8 cellular contexts compared by ENCODE assay signal in the genomic region with DNA sequence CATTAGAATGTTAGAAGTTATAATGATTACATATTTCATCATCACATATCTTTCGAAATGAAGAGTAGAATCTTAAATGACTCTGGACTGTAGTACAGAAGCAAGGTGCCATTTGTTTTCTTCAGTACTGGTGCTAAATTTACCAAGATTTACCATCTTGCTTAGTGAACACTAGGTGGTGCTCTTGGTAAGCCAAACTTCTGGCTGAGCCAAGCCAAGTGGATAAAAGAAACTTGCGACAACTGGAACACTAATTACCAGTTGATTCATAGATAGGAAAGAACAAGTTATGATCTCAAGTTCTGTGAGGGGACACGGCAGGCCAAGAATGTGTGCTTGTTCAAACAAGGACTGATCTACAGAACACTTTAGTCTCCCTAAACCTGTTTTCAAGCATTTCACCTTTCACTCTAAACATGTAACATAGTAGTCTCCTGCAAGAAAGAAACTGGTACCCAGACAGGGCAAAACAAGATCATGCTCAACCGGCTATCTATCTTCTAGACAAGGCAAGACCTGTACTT. TPM values are rescaled to one million over a fixed set of nuclear protein-coding genes. Genes with fewer than 3 reads are reported as not detected.
DNase-seq lines count a peak whose midpoint lies in the region; ATAC-seq, FAIRE-seq and TF ChIP-seq lines count a peak whose summit lies in the region.

No MANE protein-coding gene starts in this region.

- H3K4me3 ChIP-seq in SK-N-SH (ENCODE audit: low read depth in 2 of 2, low read length in 1 of 2): no peak overlapping the region; a peak in 1 of 4 replicates
- H3K4me3 ChIP-seq in liver (ENCODE audit: low read depth in 1 of 3, low read length in 3 of 3): no peak overlapping the region
- H3K4me3 ChIP-seq in thoracic aorta: no peak overlapping the region

- TF ChIP-seq RAD21 in SK-N-SH (IDR thresholded peaks at IDR 0.05; ENCODE audit: low read length): peak; percentile 99
- peak; percentile 99 for TF ChIP-seq RAD21 in liver (IDR thresholded peaks at IDR 0.05)

- DNase-seq in Ammon's horn (ENCODE audit: low spot score) (peak; percentile 75), GM13976 (ENCODE audit: low spot score) (peak; percentile 68), NCI-H1105 (lab: John Stamatoyannopoulos, UW) (peak; percentile 30), SK-N-SH (peak; percentile 57), thoracic aorta (ENCODE audit: low spot score) (no peak)

- H3K79me2 ChIP-seq in SK-N-SH (ENCODE audit: insufficient read depth): peaks cover 3% of the 10 kb centered on the region; the same call in 1 of the 2 replicates

- peaks cover 29% of the 10 kb centered on the region in 2 experiments for H3K36me3 ChIP-seq in SK-N-SH (replicated peaks in 1 of 2; ENCODE audit: control insufficient read depth in 1 of 2, insufficient read depth in 2 of 2, low read length in 1 of 2)
- H3K36me3 ChIP-seq in liver (ENCODE audit: control insufficient read depth in 4 of 4, insufficient read depth in 3 of 4, low read depth in 1 of 4, low read length in 3 of 4): peaks cover 0 to 9% (median 2%) of the 10 kb centered on the region in 4 donors
- H3K36me3 ChIP-seq in thoracic aorta: no peaks in the 10 kb centered on the region

- no peak for TF ChIP-seq EP300 in SK-N-SH (IDR thresholded peaks at IDR 0.05; ENCODE audit: borderline replicate concordance in 1 of 2, low read depth in 1 of 2, low read length in 1 of 2)

- H3K27me3 ChIP-seq in SK-N-SH (ENCODE audit: insufficient read depth) (no peaks in the 10 kb centered on the region), liver (ENCODE audit: control insufficient read depth in 4 of 4, insufficient read depth in 4 of 4, low read length in 3 of 4) (no peaks in the 10 kb centered on the region), thoracic aorta (replicated peaks; ENCODE audit: insufficient read depth) (no peaks in the 10 kb centered on the region)

- peak overlapping the region in 1 of 2 experiments; percentile 25; a peak in 1 of 4 replicates for H3K27ac ChIP-seq in SK-N-SH (ENCODE audit: low read depth in 2 of 2, low read length in 1 of 2)
- H3K27ac ChIP-seq in liver (ENCODE audit: low read depth in 1 of 2, low read length in 2 of 2): no peak overlapping the region
- no peak overlapping the region for H3K27ac ChIP-seq in thoracic aorta

- H3K9ac ChIP-seq in SK-N-SH (no peak overlapping the region), liver (ENCODE audit: low read depth in 1 of 2, low read length in 2 of 2) (no peak overlapping the region)

- H3K4me1 ChIP-seq in SK-N-SH (ENCODE audit: control insufficient read depth in 1 of 2, insufficient read depth in 2 of 2, low read depth in 1 of 2, low read length in 1 of 2) (peaks cover 0 to 2% of the 10 kb centered on the region in 2 experiments; a peak in 1 of 4 replicates), liver (ENCODE audit: control insufficient read depth in 4 of 4, insufficient read depth in 4 of 4, low read length in 3 of 4) (peaks cover 0 to 6% (median 2%) of the 10 kb centered on the region in 4 donors), thoracic aorta (ENCODE audit: control insufficient read depth in 1 of 2, low read depth in 2 of 2) (no peaks in the 10 kb centered on the region)

- no peak overlapping the region for H3K4me2 ChIP-seq in SK-N-SH

- WGBS in SK-N-SH (ENCODE audit: low lambda C conversion rate): 8% methylated on average over 4 of the region's 4 CpGs
- 8% methylated on average over 4 of the region's 4 CpGs for WGBS in liver

- TF ChIP-seq CTCF in GM13976 (IDR thresholded peaks at IDR 0.05; ENCODE audit: borderline replicate concordance, control extremely low read depth, extremely low read depth, insufficient read depth, missing control alignments) (peak; percentile 67), SK-N-SH (IDR thresholded peaks at IDR 0.05) (peak; percentile 85), liver (IDR thresholded peaks at IDR 0.05; ENCODE audit: low read depth, low read length, missing input control) (peak; percentile 75), thoracic aorta (IDR thresholded peaks at IDR 0.05) (peak; percentile 72)

- CTCF ChIA-PET in SK-N-SH (lab: Yijun Ruan, JAX): interaction anchor here (0.6 to 2.5 kb wide), 43 partner anchors 9 to 1277 kb away, joined by 3 to 12 read pairs (median 4); partner anchors contain the start of genes EXOC8 and SPRTN

- FAIRE-seq in colon (lab: Jason Lieb, UNC): peak; percentile 76

- H3F3A ChIP-seq in SK-N-SH (replicated peaks; ENCODE audit: insufficient read depth): peaks cover 8% of the 10 kb centered on the region

- H4K20me1 ChIP-seq in SK-N-SH (ENCODE audit: insufficient read depth): no peaks in the 10 kb centered on the region

- in situ Hi-C loops in GM13976 (cut with MboI; ENCODE audit: low sequenced_read_pairs, unreplicated experiment): loop anchor here (5.0 kb wide), 1 partner anchor 229 kb away; no protein-coding TSS in a partner anchor

- H3K9me3 ChIP-seq in SK-N-SH: no peaks in the 10 kb centered on the region
- no peaks in the 10 kb centered on the region for H3K9me3 ChIP-seq in liver (ENCODE audit: control insufficient read depth in 4 of 4, low read length in 3 of 4)
- no peaks in the 10 kb centered on the region for H3K9me3 ChIP-seq in thoracic aorta

- no peaks in the 10 kb centered on the region for H3K9me2 ChIP-seq in SK-N-SH

- no peak overlapping the region for H2AFZ ChIP-seq in SK-N-SH (ENCODE audit: low read depth)

- ATAC-seq in HG02678 (IDR thresholded peaks at IDR 0.05; ENCODE audit: unreplicated experiment) (peak; percentile 74), thoracic aorta (ENCODE audit: insufficient number of reproducible peaks, low FRiP score, low read depth) (peak; percentile 75)

- POLR2A ChIA-PET in SK-N-SH (lab: Yijun Ruan, JAX): no interaction called here

TF ChIP-seq in SK-N-SH, 30 proteins besides CTCF, POLR2A, EP300 and RAD21 (continues in another document):
- TF ChIP-seq JUND (IDR thresholded peaks at IDR 0.05) (no peak), REST (IDR thresholded peaks at IDR 0.05; ENCODE audit: low read depth, low read length) (no peak), NRF1 (IDR thresholded peaks at IDR 0.05; ENCODE audit: low read depth, low read length) (no peak)

TF ChIP-seq in liver, 16 proteins besides CTCF, POLR2A, EP300 and RAD21 (continues in another document):
- no peak for TF ChIP-seq SP1 (IDR thresholded peaks at IDR 0.05)
- TF ChIP-seq TAF1 (conservative IDR thresholded peaks at IDR 0.05): no peak
- TF ChIP-seq FOXA2 (IDR thresholded peaks at IDR 0.05): no peak
- TF ChIP-seq, protein P1, sequence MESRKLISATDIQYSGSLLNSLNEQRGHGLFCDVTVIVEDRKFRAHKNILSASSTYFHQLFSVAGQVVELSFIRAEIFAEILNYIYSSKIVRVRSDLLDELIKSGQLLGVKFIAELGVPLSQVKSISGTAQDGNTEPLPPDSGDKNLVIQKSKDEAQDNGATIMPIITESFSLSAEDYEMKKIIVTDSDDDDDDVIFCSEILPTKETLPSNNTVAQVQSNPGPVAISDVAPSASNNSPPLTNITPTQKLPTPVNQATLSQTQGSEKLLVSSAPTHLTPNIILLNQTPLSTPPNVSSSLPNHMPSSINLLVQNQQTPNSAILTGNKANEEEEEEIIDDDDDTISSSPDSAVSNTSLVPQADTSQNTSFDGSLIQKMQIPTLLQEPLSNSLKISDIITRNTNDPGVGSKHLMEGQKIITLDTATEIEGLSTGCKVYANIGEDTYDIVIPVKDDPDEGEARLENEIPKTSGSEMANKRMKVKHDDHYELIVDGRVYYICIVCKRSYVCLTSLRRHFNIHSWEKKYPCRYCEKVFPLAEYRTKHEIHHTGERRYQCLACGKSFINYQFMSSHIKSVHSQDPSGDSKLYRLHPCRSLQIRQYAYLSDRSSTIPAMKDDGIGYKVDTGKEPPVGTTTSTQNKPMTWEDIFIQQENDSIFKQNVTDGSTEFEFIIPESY (IDR thresholded peaks at IDR 0.05): no peak
- no peak for TF ChIP-seq EGR1 (IDR thresholded peaks at IDR 0.05; ENCODE audit: low read depth in 2 of 2)
- no peak for TF ChIP-seq FOXA1 (IDR thresholded peaks at IDR 0.05)
- TF ChIP-seq NR2F2 (IDR thresholded peaks at IDR 0.05): no peak
- no peak for TF ChIP-seq RXRA (IDR thresholded peaks at IDR 0.05)
- TF ChIP-seq MAX (IDR thresholded peaks at IDR 0.05): no peak
- no peak for TF ChIP-seq GABPA (IDR thresholded peaks at IDR 0.05 in 1 of 2, conservative IDR thresholded peaks at IDR 0.05 in 1 of 2)
- no peak for TF ChIP-seq HNF4A (conservative IDR thresholded peaks at IDR 0.05)
- TF ChIP-seq JUND (IDR thresholded peaks at IDR 0.05): no peak
- TF ChIP-seq HNF4G (IDR thresholded peaks at IDR 0.05): no peak

RNA-seq across cellular contexts. Expression of gene SPRTN, which starts 19.8 kb away (rescaled TPM):
- polyA plus RNA-seq in SK-N-SH (2012; rRNA removed) (13.4 and 17.3 TPM in 2 replicates), liver (1 to 10 TPM; 2.1 to 5.1 TPM)
- polyA plus RNA-seq in SK-N-SH (2012; cell fraction: cytosol; rRNA removed): 13.7 and 15.3 TPM in 2 replicates
- 13.5 and 18.5 TPM in 2 replicates for polyA plus RNA-seq in SK-N-SH (2012; cell fraction: nucleus; rRNA removed)
- total RNA-seq in liver (1 to 10 TPM; 7.8 to 8.9 TPM), thoracic aorta (10 to 100 TPM; 12.7 to 18.4 TPM)

RNA-seq across cellular contexts. Expression of gene EXOC8, which starts 20.2 kb away (rescaled TPM):
- polyA plus RNA-seq in SK-N-SH (2012; rRNA removed) (2.1 and 2.5 TPM in 2 replicates), liver (1 to 10 TPM; 1.6 to 2.8 TPM)
- polyA plus RNA-seq in SK-N-SH (2012; cell fraction: cytosol; rRNA removed): 2.1 and 2.2 TPM in 2 replicates
- 2.6 TPM in 2 replicates for polyA plus RNA-seq in SK-N-SH (2012; cell fraction: nucleus; rRNA removed)
- total RNA-seq in liver (10 to 100 TPM; 12.2 to 13.4 TPM), thoracic aorta (10 to 100 TPM; 15.0 to 21.7 TPM)
